ENCODE assay signal across 15 cellular contexts in the genomic region with DNA sequence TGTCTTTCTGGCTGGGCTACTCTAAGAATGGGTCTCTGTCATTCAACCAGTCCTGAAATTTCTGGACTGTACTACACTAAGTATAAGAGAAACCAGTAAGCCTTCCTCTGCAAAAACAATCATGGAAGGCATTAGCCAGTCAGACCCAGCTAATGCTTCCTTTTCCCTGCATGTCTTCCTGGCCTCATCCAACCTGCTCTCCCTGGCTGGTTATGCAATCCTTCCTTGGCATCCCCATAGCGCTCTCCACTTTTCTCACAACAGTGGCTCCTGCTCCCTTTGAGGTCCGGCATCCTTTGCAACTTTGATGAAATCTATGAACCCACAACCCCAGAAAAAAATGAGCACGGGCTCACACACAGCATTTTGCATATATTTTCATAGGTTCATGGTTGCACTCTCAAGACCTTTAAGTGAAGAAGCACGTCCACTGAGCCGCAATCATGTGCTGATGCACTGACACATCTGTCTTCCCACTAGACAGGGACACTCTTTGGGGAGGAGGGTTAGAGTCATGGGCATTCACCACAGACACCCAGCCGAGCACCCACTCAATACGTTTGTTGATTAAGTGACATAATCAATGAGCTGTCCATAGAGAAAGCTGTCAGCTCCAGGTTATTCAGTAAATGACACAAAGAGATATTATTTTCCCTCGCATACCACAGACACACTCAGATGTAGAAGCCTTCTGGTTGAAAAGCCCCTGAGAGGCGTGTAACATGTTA.
"Had no signal": no experiment of that assay in that cellular context is flagged by ENCODE, and none has a peak within 500 bp of the region (broad histone marks: within the 10 kb centered on the region; RNA-seq: fewer than 3 reads in every experiment).

No MANE protein-coding gene starts in this region.

- H3K27me3 ChIP-seq: gastrocnemius medialis, neutrophil, upper lobe of right lung had no signal

- H3K36me3 ChIP-seq: gastrocnemius medialis, neutrophil, upper lobe of right lung had no signal

- ATAC-seq: effector memory CD8-positive, alpha-beta T cell; gastrocnemius medialis; naive thymus-derived CD8-positive, alpha-beta T cell; upper lobe of right lung had no signal

- H3K4me3 ChIP-seq: gastrocnemius medialis, upper lobe of right lung had no signal

- DNase-seq: activated CD4-positive, alpha-beta T cell treated with anti-CD3 and anti-CD28 coated beads, Interleukin-2, amount 10 ng/mL, durations not matched to agents 7 days and 5 days; activated CD8-positive, alpha-beta memory T cell treated with anti-CD3 and anti-CD28 coated beads, Interleukin-2, amount 50 U/mL, for 48 hours; activated naive CD4-positive, alpha-beta T cell; activated naive CD8-positive, alpha-beta T cell treated with anti-CD3 and anti-CD28 coated beads, Interleukin-2, amount 10 ng/mL, durations not matched to agents 7 days and 5 days; cerebellar nuclear complex; effector memory CD8-positive, alpha-beta T cell; gastrocnemius medialis; islet precursor cell; mesenchymal stem cell; naive thymus-derived CD8-positive, alpha-beta T cell; stimulated activated CD4-positive, alpha-beta T cell treated with anti-CD3 and anti-CD28 coated beads, Interleukin-4, amount 100 ng/mL, for 1 hour; stimulated activated naive CD4-positive, alpha-beta T cell treated with Interleukin-2 at 50 U/mL for 16 hours; upper lobe of right lung had no signal

- H3K27ac ChIP-seq: gastrocnemius medialis, neutrophil, parathyroid adenoma, upper lobe of right lung had no signal
